26 cellular contexts compared by ENCODE assay signal in the genomic region with DNA sequence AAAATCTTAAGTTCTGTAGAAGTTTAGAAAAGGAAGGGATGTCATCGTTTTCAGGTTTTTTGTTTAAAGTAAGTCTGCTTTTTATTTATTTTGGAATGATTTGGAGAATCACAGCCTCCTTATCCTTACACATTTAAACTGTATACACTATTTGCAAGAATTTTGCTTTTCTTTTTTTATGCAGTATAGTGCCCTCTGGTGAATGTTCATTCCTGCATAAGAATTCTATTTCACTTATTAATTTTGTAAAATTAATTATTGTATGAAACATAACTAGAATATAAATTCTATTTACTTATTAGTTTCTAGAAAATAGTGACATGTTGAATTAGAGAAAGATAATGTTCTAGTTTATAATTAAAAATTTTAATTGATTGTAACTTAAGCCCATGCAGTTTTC. TPM values are rescaled to one million over a fixed set of nuclear protein-coding genes. Genes with fewer than 3 reads are reported as not detected.
"Had no signal": no experiment of that assay in that cellular context is flagged by ENCODE, and none has a peak within 500 bp of the region (broad histone marks: within the 10 kb centered on the region; RNA-seq: fewer than 3 reads in every experiment).

No MANE protein-coding gene starts in this region.

- H3K36me3 ChIP-seq: adrenal gland, cardiac muscle cell, left ventricle myocardium inferior, spleen, thoracic aorta, vagina had no signal

- H3K4me1 ChIP-seq: adrenal gland, left ventricle myocardium inferior, spleen, vagina had no signal

- H3K27me3 Mint-ChIP-seq: activated naive CD8-positive, alpha-beta T cell; naive thymus-derived CD4-positive, alpha-beta T cell had no signal

- H3K27ac ChIP-seq: adrenal gland, cardiac muscle cell, left ventricle myocardium inferior, spleen, thoracic aorta, vagina had no signal

- H3K27me3 ChIP-seq: adrenal gland, cardiac muscle cell, vagina had no signal

- H3K4me3 ChIP-seq: adrenal gland, cardiac muscle cell, left ventricle myocardium inferior, lung, spleen, thoracic aorta, vagina had no signal

- H3K4me3 Mint-ChIP-seq: activated naive CD8-positive, alpha-beta T cell; activated T-cell treated with anti-CD3 and anti-CD28 coated beads, Interleukin-2, amount 50 U/mL, for 72 hours; brain; naive thymus-derived CD4-positive, alpha-beta T cell; neural crest cell had no signal

- ATAC-seq: activated T-cell treated with anti-CD3 and anti-CD28 coated beads, Interleukin-2, amount 50 U/mL, for 72 hours; naive thymus-derived CD4-positive, alpha-beta T cell; right cardiac atrium; stimulated activated naive CD8-positive, alpha-beta T cell treated with anti-CD3 and anti-CD28 coated beads, Interleukin-15, Interleukin-2, amounts not matched to agents 100 U/mL and 50 U/mL, for 24 hours had no signal

- FAIRE-seq: endothelial cell of umbilical vein had no signal

- H3K27ac Mint-ChIP-seq: activated naive CD8-positive, alpha-beta T cell; activated T-cell treated with anti-CD3 and anti-CD28 coated beads, Interleukin-2, amount 50 U/mL, for 72 hours; brain; naive thymus-derived CD4-positive, alpha-beta T cell had no signal

- H3K4me1 Mint-ChIP-seq: brain; naive thymus-derived CD4-positive, alpha-beta T cell; neural crest cell had no signal

- DNase-seq: activated CD4-positive, alpha-beta T cell treated with anti-CD3 and anti-CD28 coated beads for 4 hours; activated CD4-positive, alpha-beta T cell treated with anti-CD3 and anti-CD28 coated beads, Interleukin-2, amount 50 U/mL, for 4 hours; activated naive CD4-positive, alpha-beta T cell; activated T-cell treated with anti-CD3 and anti-CD28 coated beads for 4 hours; activated T-cell treated with anti-CD3 and anti-CD28 coated beads, Interleukin-2, amount 50 U/mL, for 72 hours; adrenal gland; aorta; cerebellar nuclear complex; foreskin fibroblast; head of caudate nucleus; left ventricle myocardium inferior; naive thymus-derived CD4-positive, alpha-beta T cell; nucleus accumbens; right cardiac atrium; spleen; stimulated activated naive CD8-positive, alpha-beta T cell treated with anti-CD3 and anti-CD28 coated beads, Interleukin-15, Interleukin-2, amounts not matched to agents 100 U/mL and 50 U/mL, for 24 hours; T-helper 1 cell; trophoblast cell had no signal

- H3K9me3 ChIP-seq: adrenal gland, left ventricle myocardium inferior, thoracic aorta, vagina had no signal

- H3K36me3 Mint-ChIP-seq: activated naive CD8-positive, alpha-beta T cell; brain; naive thymus-derived CD4-positive, alpha-beta T cell had no signal

RNA-seq across cellular contexts. Expression of gene DACH2, which starts 44.6 kb away (rescaled TPM):
- total RNA-seq: endothelial cell of umbilical vein; left ventricle myocardium inferior; naive thymus-derived CD4-positive, alpha-beta T cell; spleen; thoracic aorta; vagina had no signal
- polyA plus RNA-seq: aorta; endothelial cell of umbilical vein; naive thymus-derived CD4-positive, alpha-beta T cell; spleen had no signal
